8 cellular contexts compared by ENCODE assay signal in genomic region chr11:11157201-11157600, GRCh38.
DNase-seq lines count a peak whose midpoint lies in the region; ATAC-seq and TF ChIP-seq lines count a peak whose summit lies in the region.

No MANE protein-coding gene starts in this region.

- peak overlapping the region; percentile 76 for H3K27ac Mint-ChIP-seq in activated naive CD8-positive, alpha-beta T cell

- no peaks in the 10 kb centered on the region for H3K79me2 ChIP-seq in OCI-LY7 (ENCODE audit: insufficient read depth, low read depth, low read length)

- DNase-seq in SKM-1 treated with dmso at 0.1 percent for 144 hours (lab: John Stamatoyannopoulos, UW; ENCODE audit: unreplicated experiment) (peak; percentile 19), SKM-1 (lab: John Stamatoyannopoulos, UW; ENCODE audit: unreplicated experiment) (no peak), OCI-LY7 (ENCODE audit: low spot score) (peak; percentile 40), kidney glomerular epithelial cell (lab: John Stamatoyannopoulos, UW) (peak; percentile 4), hippocampal formation (lab: John Stamatoyannopoulos, UW) (no peak)

- H3K27me3 Mint-ChIP-seq in activated naive CD8-positive, alpha-beta T cell = no peaks in the 10 kb centered on the region

- POLR2A ChIA-PET in OCI-LY7 (lab: Charles Lee) = interaction anchor here (1.0 kb wide), 1 partner anchor 33 kb away, joined by 3 read pairs; no protein-coding TSS in a partner anchor

- H3K4me2 ChIP-seq in OCI-LY7 (ENCODE audit: low read length) = no peak overlapping the region

- no peaks in the 10 kb centered on the region for H3K9me2 ChIP-seq in OCI-LY7 (ENCODE audit: insufficient read depth, low read length)

- H3K27ac ChIP-seq in OCI-LY7 (ENCODE audit: low read depth, low read length, poor library complexity, severe bottlenecking) = no peak overlapping the region

- ATAC-seq in HG03280 (IDR thresholded peaks at IDR 0.05; ENCODE audit: unreplicated experiment) = no peak
- no peak for ATAC-seq in GM19397 (IDR thresholded peaks at IDR 0.05; ENCODE audit: unreplicated experiment)

- no peaks in the 10 kb centered on the region for H3K9me3 ChIP-seq in OCI-LY7 (ENCODE audit: low read length)

- H3K4me1 ChIP-seq in OCI-LY7 (ENCODE audit: insufficient read depth, low read length, poor library complexity, severe bottlenecking) = no peaks in the 10 kb centered on the region

- H3K36me3 ChIP-seq in OCI-LY7 (ENCODE audit: insufficient read depth, low read length) = no peaks in the 10 kb centered on the region

- peaks cover 2% of the 10 kb centered on the region for H3K36me3 Mint-ChIP-seq in activated naive CD8-positive, alpha-beta T cell

- no peak overlapping the region for H3K4me3 ChIP-seq in OCI-LY7 (ENCODE audit: low read depth, low read length, poor library complexity, severe bottlenecking)

- no peaks in the 10 kb centered on the region for H3K9me3 Mint-ChIP-seq in activated naive CD8-positive, alpha-beta T cell (ENCODE audit: low read depth)

- H4K20me1 ChIP-seq in OCI-LY7 (ENCODE audit: insufficient read depth, low read length) = no peaks in the 10 kb centered on the region

- CTCF ChIA-PET in OCI-LY7 (lab: Charles Lee; ENCODE audit: unreplicated experiment) = no interaction called here

- BruUV-seq in OCI-LY7 (replicated peaks; lab: Mats Ljungman, UMichigan) = no TSS peak

- no peak overlapping the region for H2AFZ ChIP-seq in OCI-LY7 (ENCODE audit: low read length)

- TF ChIP-seq CTCF in OCI-LY7 (conservative IDR thresholded peaks at IDR 0.05; ENCODE audit: low read length) = peak; percentile 72

- H3K4me3 Mint-ChIP-seq in activated naive CD8-positive, alpha-beta T cell = no peak overlapping the region

- intact Hi-C loops in OCI-LY7 (cut with micrococcal nuclease; ENCODE audit: unreplicated experiment) = loop anchor here (2.0 to 5.0 kb wide), 2 partner anchors 108 to 120 kb away; no protein-coding TSS in a partner anchor

- peaks cover 31% of the 10 kb centered on the region for H3K4me1 Mint-ChIP-seq in activated naive CD8-positive, alpha-beta T cell (ENCODE audit: low read depth)

Comparison
In these comparisons a context has a peak if more than half of its experiments do, and no peak if none do; other contexts are left out.
1. DNase-seq: peak in SKM-1 treated with dmso at 0.1 percent for 144 hours (single experiment), OCI-LY7 (single experiment) and kidney glomerular epithelial cell (single experiment); none in SKM-1 (single experiment) and hippocampal formation (0 of 2).